ENCODE assay signal across 1 cellular context in genomic region chr7:139776486-139777303, GRCh38.
TF ChIP-seq lines count a peak whose summit lies in the region.

No MANE protein-coding gene starts in this region.

TF ChIP-seq in HepG2, 621 proteins besides CTCF, POLR2A, EP300 and RAD21 (continued from another document and continues in another):
- TF ChIP-seq ZHX1 (CRISPR knock-in tag; IDR thresholded peaks at IDR 0.05; ENCODE audit: low read depth), result no peak
- no peak for TF ChIP-seq NCOA2 (CRISPR knock-in tag; IDR thresholded peaks at IDR 0.05)
- peak; percentile 60 for TF ChIP-seq PATZ1 (CRISPR knock-in tag; IDR thresholded peaks at IDR 0.05)
- TF ChIP-seq SAP130 (CRISPR knock-in tag; IDR thresholded peaks at IDR 0.05; ENCODE audit: low read depth), result peak; percentile 55
- no peak for TF ChIP-seq MXD4 (CRISPR knock-in tag; IDR thresholded peaks at IDR 0.05)
- TF ChIP-seq ZBTB40 (IDR thresholded peaks at IDR 0.05), result no peak
- TF ChIP-seq ZBTB40 (CRISPR knock-in tag; IDR thresholded peaks at IDR 0.05), result no peak
- TF ChIP-seq RBM39 (IDR thresholded peaks at IDR 0.05; ENCODE audit: low read depth, low read length, poor library complexity, severe bottlenecking), result peak; percentile 34
- TF ChIP-seq RFX3 (CRISPR knock-in tag; IDR thresholded peaks at IDR 0.05), result no peak
- no peak for TF ChIP-seq ATF5 (CRISPR knock-in tag; IDR thresholded peaks at IDR 0.05; ENCODE audit: low read depth)
- no peak for TF ChIP-seq CHD2 (IDR thresholded peaks at IDR 0.05; ENCODE audit: low read depth, low read length)
- no peak for TF ChIP-seq SMC3 (IDR thresholded peaks at IDR 0.05; ENCODE audit: low read length)
- no peak for TF ChIP-seq POGK (CRISPR knock-in tag; conservative IDR thresholded peaks at IDR 0.05)
- TF ChIP-seq ZNF274 (CRISPR knock-in tag; IDR thresholded peaks at IDR 0.05), result no peak
- TF ChIP-seq FIP1L1 (IDR thresholded peaks at IDR 0.05; ENCODE audit: borderline replicate concordance, insufficient read depth, low read depth, low read length), result no peak
- no peak for TF ChIP-seq ZFP82 (CRISPR knock-in tag; IDR thresholded peaks at IDR 0.05; ENCODE audit: borderline replicate concordance)
- no peak for TF ChIP-seq MYC (CRISPR knock-in tag; IDR thresholded peaks at IDR 0.05; ENCODE audit: borderline replicate concordance)
- TF ChIP-seq HNRNPH1 (optimal IDR thresholded peaks at IDR 0.05; ENCODE audit: low read depth, low read length), result no peak
- no peak for TF ChIP-seq GLI4 (CRISPR knock-in tag; IDR thresholded peaks at IDR 0.05; ENCODE audit: borderline replicate concordance)
- TF ChIP-seq ZNF564 (CRISPR knock-in tag; IDR thresholded peaks at IDR 0.05), result 0 out of 2 replicates have a peak, but pooled peaks have one; percentile 29
- TF ChIP-seq ZNF280B (CRISPR knock-in tag; IDR thresholded peaks at IDR 0.05; ENCODE audit: borderline replicate concordance), result no peak
- TF ChIP-seq SP1 (IDR thresholded peaks at IDR 0.05), result no peak
- no peak for TF ChIP-seq SP1 (CRISPR knock-in tag; IDR thresholded peaks at IDR 0.05)
- peak; percentile 22; the same call in 1 of the 2 replicates for TF ChIP-seq ARID2 (CRISPR knock-in tag; IDR thresholded peaks at IDR 0.05; ENCODE audit: borderline replicate concordance)
- no peak for TF ChIP-seq SP140L (CRISPR knock-in tag; IDR thresholded peaks at IDR 0.05; ENCODE audit: borderline replicate concordance)
- TF ChIP-seq ZNF431 (CRISPR knock-in tag; IDR thresholded peaks at IDR 0.05; ENCODE audit: borderline replicate concordance, low read depth), result no peak
- TF ChIP-seq ZNF18 (CRISPR knock-in tag; IDR thresholded peaks at IDR 0.05; ENCODE audit: insufficient replicate concordance), result no peak
- TF ChIP-seq ZBTB26 (CRISPR knock-in tag; IDR thresholded peaks at IDR 0.05; ENCODE audit: borderline replicate concordance), result no peak
- no peak for TF ChIP-seq ZNF713 (CRISPR knock-in tag; IDR thresholded peaks at IDR 0.05)
- TF ChIP-seq ZNF639 (CRISPR knock-in tag; conservative IDR thresholded peaks at IDR 0.05), result no peak
